ENCODE assay signal across 2 cellular contexts in the genomic region with DNA sequence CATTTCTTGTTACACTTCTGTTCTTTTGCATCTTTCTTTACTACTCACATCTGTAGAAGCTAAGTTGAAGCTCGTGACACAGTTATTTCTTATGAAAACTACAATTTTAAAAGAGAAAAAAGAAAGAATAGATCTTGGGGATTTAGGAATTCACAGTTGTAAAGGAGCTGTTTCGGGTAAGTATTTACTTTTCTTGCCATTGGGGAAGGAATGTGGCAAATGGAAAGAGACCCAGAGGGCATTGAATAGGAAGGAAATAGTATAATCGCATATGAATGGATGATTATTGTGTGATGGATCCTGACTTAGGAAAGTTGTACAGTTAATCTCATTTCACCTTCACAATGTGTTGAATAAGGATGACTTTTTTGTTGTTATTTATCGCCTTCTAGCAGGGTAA.
TF ChIP-seq lines count a peak whose summit lies in the region.

No MANE protein-coding gene starts in this region.

TF ChIP-seq in GM23338, 12 proteins besides CTCF, POLR2A, EP300 and RAD21 (continued from another document):
- TF ChIP-seq, protein P1, sequence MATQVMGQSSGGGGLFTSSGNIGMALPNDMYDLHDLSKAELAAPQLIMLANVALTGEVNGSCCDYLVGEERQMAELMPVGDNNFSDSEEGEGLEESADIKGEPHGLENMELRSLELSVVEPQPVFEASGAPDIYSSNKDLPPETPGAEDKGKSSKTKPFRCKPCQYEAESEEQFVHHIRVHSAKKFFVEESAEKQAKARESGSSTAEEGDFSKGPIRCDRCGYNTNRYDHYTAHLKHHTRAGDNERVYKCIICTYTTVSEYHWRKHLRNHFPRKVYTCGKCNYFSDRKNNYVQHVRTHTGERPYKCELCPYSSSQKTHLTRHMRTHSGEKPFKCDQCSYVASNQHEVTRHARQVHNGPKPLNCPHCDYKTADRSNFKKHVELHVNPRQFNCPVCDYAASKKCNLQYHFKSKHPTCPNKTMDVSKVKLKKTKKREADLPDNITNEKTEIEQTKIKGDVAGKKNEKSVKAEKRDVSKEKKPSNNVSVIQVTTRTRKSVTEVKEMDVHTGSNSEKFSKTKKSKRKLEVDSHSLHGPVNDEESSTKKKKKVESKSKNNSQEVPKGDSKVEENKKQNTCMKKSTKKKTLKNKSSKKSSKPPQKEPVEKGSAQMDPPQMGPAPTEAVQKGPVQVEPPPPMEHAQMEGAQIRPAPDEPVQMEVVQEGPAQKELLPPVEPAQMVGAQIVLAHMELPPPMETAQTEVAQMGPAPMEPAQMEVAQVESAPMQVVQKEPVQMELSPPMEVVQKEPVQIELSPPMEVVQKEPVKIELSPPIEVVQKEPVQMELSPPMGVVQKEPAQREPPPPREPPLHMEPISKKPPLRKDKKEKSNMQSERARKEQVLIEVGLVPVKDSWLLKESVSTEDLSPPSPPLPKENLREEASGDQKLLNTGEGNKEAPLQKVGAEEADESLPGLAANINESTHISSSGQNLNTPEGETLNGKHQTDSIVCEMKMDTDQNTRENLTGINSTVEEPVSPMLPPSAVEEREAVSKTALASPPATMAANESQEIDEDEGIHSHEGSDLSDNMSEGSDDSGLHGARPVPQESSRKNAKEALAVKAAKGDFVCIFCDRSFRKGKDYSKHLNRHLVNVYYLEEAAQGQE (IDR thresholded peaks at IDR 0.05; ENCODE audit: unreplicated experiment), result no peak
- TF ChIP-seq NANOG (IDR thresholded peaks at IDR 0.05; ENCODE audit: borderline replicate concordance), result 0 out of 2 replicates have a peak, but pooled peaks have one; percentile 31
TF ChIP-seq in GM23338: peak in this region for 1.

TF ChIP-seq in WTC11, 78 proteins besides CTCF, POLR2A, EP300 and RAD21 (continued from another document):
- TF ChIP-seq, protein P2, sequence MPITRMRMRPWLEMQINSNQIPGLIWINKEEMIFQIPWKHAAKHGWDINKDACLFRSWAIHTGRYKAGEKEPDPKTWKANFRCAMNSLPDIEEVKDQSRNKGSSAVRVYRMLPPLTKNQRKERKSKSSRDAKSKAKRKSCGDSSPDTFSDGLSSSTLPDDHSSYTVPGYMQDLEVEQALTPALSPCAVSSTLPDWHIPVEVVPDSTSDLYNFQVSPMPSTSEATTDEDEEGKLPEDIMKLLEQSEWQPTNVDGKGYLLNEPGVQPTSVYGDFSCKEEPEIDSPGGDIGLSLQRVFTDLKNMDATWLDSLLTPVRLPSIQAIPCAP (CRISPR knock-in tag; IDR thresholded peaks at IDR 0.05), result no peak
- TF ChIP-seq, protein P3, sequence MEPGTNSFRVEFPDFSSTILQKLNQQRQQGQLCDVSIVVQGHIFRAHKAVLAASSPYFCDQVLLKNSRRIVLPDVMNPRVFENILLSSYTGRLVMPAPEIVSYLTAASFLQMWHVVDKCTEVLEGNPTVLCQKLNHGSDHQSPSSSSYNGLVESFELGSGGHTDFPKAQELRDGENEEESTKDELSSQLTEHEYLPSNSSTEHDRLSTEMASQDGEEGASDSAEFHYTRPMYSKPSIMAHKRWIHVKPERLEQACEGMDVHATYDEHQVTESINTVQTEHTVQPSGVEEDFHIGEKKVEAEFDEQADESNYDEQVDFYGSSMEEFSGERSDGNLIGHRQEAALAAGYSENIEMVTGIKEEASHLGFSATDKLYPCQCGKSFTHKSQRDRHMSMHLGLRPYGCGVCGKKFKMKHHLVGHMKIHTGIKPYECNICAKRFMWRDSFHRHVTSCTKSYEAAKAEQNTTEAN (CRISPR knock-in tag; IDR thresholded peaks at IDR 0.05), result no peak
- no peak for TF ChIP-seq CREB1 (CRISPR knock-in tag; IDR thresholded peaks at IDR 0.05)
- TF ChIP-seq, protein P4, sequence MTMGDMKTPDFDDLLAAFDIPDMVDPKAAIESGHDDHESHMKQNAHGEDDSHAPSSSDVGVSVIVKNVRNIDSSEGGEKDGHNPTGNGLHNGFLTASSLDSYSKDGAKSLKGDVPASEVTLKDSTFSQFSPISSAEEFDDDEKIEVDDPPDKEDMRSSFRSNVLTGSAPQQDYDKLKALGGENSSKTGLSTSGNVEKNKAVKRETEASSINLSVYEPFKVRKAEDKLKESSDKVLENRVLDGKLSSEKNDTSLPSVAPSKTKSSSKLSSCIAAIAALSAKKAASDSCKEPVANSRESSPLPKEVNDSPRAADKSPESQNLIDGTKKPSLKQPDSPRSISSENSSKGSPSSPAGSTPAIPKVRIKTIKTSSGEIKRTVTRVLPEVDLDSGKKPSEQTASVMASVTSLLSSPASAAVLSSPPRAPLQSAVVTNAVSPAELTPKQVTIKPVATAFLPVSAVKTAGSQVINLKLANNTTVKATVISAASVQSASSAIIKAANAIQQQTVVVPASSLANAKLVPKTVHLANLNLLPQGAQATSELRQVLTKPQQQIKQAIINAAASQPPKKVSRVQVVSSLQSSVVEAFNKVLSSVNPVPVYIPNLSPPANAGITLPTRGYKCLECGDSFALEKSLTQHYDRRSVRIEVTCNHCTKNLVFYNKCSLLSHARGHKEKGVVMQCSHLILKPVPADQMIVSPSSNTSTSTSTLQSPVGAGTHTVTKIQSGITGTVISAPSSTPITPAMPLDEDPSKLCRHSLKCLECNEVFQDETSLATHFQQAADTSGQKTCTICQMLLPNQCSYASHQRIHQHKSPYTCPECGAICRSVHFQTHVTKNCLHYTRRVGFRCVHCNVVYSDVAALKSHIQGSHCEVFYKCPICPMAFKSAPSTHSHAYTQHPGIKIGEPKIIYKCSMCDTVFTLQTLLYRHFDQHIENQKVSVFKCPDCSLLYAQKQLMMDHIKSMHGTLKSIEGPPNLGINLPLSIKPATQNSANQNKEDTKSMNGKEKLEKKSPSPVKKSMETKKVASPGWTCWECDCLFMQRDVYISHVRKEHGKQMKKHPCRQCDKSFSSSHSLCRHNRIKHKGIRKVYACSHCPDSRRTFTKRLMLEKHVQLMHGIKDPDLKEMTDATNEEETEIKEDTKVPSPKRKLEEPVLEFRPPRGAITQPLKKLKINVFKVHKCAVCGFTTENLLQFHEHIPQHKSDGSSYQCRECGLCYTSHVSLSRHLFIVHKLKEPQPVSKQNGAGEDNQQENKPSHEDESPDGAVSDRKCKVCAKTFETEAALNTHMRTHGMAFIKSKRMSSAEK (CRISPR knock-in tag; IDR thresholded peaks at IDR 0.05; ENCODE audit: borderline replicate concordance), result no peak
- TF ChIP-seq ATF1 (CRISPR knock-in tag; IDR thresholded peaks at IDR 0.05), result no peak
